In the genomic region with DNA sequence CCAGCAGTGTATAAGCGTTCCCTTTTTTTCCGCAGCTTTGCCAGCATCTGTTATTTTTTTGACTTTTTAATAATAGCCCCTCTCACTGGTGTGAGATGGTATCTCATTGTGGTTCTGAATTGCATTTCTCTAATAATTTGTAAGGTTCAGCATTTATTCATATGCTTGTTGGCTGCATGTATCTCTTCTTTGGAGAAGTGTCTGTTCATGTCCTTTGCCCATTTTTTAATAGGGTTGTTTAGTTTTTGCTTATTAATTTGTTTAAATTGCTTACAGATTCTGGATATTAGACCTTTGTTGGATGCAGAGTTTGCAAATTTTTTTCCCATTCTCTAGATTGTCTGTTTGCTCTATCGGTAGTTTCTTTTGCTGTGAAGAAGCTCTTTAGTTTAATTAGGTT, we compare ENCODE assay signal across 31 cellular contexts.
"Had no signal": no experiment of that assay in that cellular context is flagged by ENCODE, and none has a peak within 500 bp of the region (broad histone marks: within the 10 kb centered on the region; RNA-seq: fewer than 3 reads in every experiment).

No MANE protein-coding gene starts in this region.

- DNase-seq: activated effector memory CD4-positive, alpha-beta T cell treated with anti-CD3 and anti-CD28 coated beads, Interleukin-2, amount 50 U/mL, for 16 hours; activated effector memory CD4-positive, alpha-beta T cell treated with Interleukin-2 at 50 U/mL for 16 hours; activated gamma-delta T cell; activated gamma-delta T cell treated with Interleukin-2 at 50 U/mL for 16 hours; activated naive CD4-positive, alpha-beta T cell; activated naive CD4-positive, alpha-beta T cell treated with anti-CD3 and anti-CD28 coated beads for 36 hours; activated naive CD4-positive, alpha-beta T cell treated with anti-CD3 and anti-CD28 coated beads, Interleukin-2, amount 10 ng/mL, durations not matched to agents 7 days and 5 days; activated naive CD4-positive, alpha-beta T cell treated with anti-CD3 and anti-CD28 coated beads, Interleukin-2, amount 50 U/mL, for 16 hours; activated naive CD4-positive, alpha-beta T cell treated with Interleukin-2 at 50 U/mL for 16 hours; activated naive CD8-positive, alpha-beta T cell treated with anti-CD3 and anti-CD28 coated beads for 36 hours; activated naive CD8-positive, alpha-beta T cell treated with anti-CD3 and anti-CD28 coated beads, Interleukin-2, amount 10 ng/mL, durations not matched to agents 7 days and 5 days; activated naive CD8-positive, alpha-beta T cell treated with anti-CD3 and anti-CD28 coated beads, Interleukin-2, amount 50 U/mL, for 24 hours; activated T-cell treated with anti-CD3 and anti-CD28 coated beads, Interleukin-2, amount 50 U/mL, for 24 hours; activated T-cell treated with anti-CD3 and anti-CD28 coated beads, Interleukin-2, amount 50 U/mL, for 4 hours; activated T-cell treated with anti-CD3 and anti-CD28 coated beads, Interleukin-2, amount 50 U/mL, for 48 hours; activated T-cell treated with anti-CD3 and anti-CD28 coated beads, Interleukin-2, amount 50 U/mL, for 72 hours; adrenal gland; amniotic stem cell; amygdala; anterior cingulate cortex; aorta; body of pancreas; brain microvascular endothelial cell; caudate nucleus; central memory CD4-positive, alpha-beta T cell; cerebellar nuclear complex had no signal

- FAIRE-seq: astrocyte, bronchial epithelial cell had no signal

- H3K36me3 ChIP-seq: adrenal gland, ascending aorta, brain microvascular endothelial cell, cardiac muscle cell had no signal

- H3K27ac ChIP-seq: adrenal gland, ascending aorta, body of pancreas, brain microvascular endothelial cell, breast epithelium, cardiac muscle cell had no signal

- H3K4me1 ChIP-seq: body of pancreas, breast epithelium had no signal

- H3K4me3 ChIP-seq: adrenal gland, ascending aorta, body of pancreas, breast epithelium, cardiac muscle cell had no signal
